8 cellular contexts compared by ENCODE assay signal in genomic region chr3:126476166-126476975, GRCh38.
DNase-seq lines count a peak whose midpoint lies in the region; ATAC-seq, FAIRE-seq and TF ChIP-seq lines count a peak whose summit lies in the region.

No MANE protein-coding gene starts in this region.

- no peaks in the 10 kb centered on the region for H3K9me3 Mint-ChIP-seq in stimulated activated naive B cell treated with anti-CD40 and anti-IgM and Interleukin-4, amounts not matched to agents 10 μg/mL and 1 μg/mL and 100 μg/mL, for 72 hours

- DNase-seq in COR-L47 (lab: John Stamatoyannopoulos, UW) = peak; percentile 77
- peak; percentile 44 to 45 for DNase-seq in HL-60 (ENCODE audit: low read depth in 1 of 2, low spot score in 1 of 2)
- peak; percentile 6 for DNase-seq in RCC 7860 (ENCODE audit: low spot score)
- peak; percentile 44 to 57 for DNase-seq in cardiac fibroblast (ENCODE audit: low read depth in 2 of 2)
- peak; percentile 49 for DNase-seq in stimulated activated naive B cell treated with anti-CD40 and anti-IgM and Interleukin-4, amounts not matched to agents 10 μg/mL and 1 μg/mL and 100 μg/mL, for 72 hours
- no peak for DNase-seq in NCI-H524 treated with DMSO at 0.1 percent for 48 hours (lab: John Stamatoyannopoulos, UW)

- FAIRE-seq in RCC 7860 (lab: Jason Lieb, UNC) = no peak

- peak overlapping the region; percentile 86 for H3K4me3 Mint-ChIP-seq in stimulated activated naive B cell treated with anti-CD40 and anti-IgM and Interleukin-4, amounts not matched to agents 10 μg/mL and 1 μg/mL and 100 μg/mL, for 72 hours

- peaks cover 13 to 17% of the 10 kb centered on the region in 2 donors for H3K36me3 Mint-ChIP-seq in stimulated activated naive B cell treated with anti-CD40 and anti-IgM and Interleukin-4, amounts not matched to agents 10 μg/mL and 1 μg/mL and 100 μg/mL, for 72 hours

- TF ChIP-seq CTCF in HL-60 (IDR thresholded peaks at IDR 0.05; ENCODE audit: insufficient read depth, low read length) (no peak), cardiac fibroblast (IDR thresholded peaks at IDR 0.05; ENCODE audit: low read depth, low read length) (no peak)

- peak; percentile 23 for ATAC-seq in GM21360 (IDR thresholded peaks at IDR 0.05; ENCODE audit: unreplicated experiment)
- ATAC-seq in stimulated activated naive B cell treated with anti-CD40 and anti-IgM and Interleukin-4, amounts not matched to agents 10 μg/mL and 1 μg/mL and 100 μg/mL, for 72 hours (replicated peaks) = peak; percentile 27 to 38

- peak overlapping the region; percentile 56 for H3K4me3 ChIP-seq in HL-60 (replicated peaks; ENCODE audit: insufficient read depth, low read length)
- H3K4me3 ChIP-seq in cardiac fibroblast (replicated peaks in 1 of 2; ENCODE audit: low read depth in 2 of 2, low read length in 2 of 2) = peak overlapping the region; percentile 64 to 66

- no peaks in the 10 kb centered on the region for H3K27me3 Mint-ChIP-seq in stimulated activated naive B cell treated with anti-CD40 and anti-IgM and Interleukin-4, amounts not matched to agents 10 μg/mL and 1 μg/mL and 100 μg/mL, for 72 hours

- peak overlapping the region; percentile 83 for H3K27ac Mint-ChIP-seq in stimulated activated naive B cell treated with anti-CD40 and anti-IgM and Interleukin-4, amounts not matched to agents 10 μg/mL and 1 μg/mL and 100 μg/mL, for 72 hours

- H3K27ac ChIP-seq in HL-60 (replicated peaks) (peak overlapping the region; percentile 81), layer of hippocampus (ENCODE audit: low read depth, low read length) (peak overlapping the region; percentile 71)

- H3K27me3 ChIP-seq in HL-60 (ENCODE audit: insufficient read depth, poor library complexity, severe bottlenecking) = no peaks in the 10 kb centered on the region
- no peaks in the 10 kb centered on the region for H3K27me3 ChIP-seq in layer of hippocampus (ENCODE audit: control insufficient read depth, insufficient read depth, low read length)

- peaks cover 25 to 38% of the 10 kb centered on the region in 2 donors for H3K4me1 Mint-ChIP-seq in stimulated activated naive B cell treated with anti-CD40 and anti-IgM and Interleukin-4, amounts not matched to agents 10 μg/mL and 1 μg/mL and 100 μg/mL, for 72 hours
